13 cellular contexts compared by ENCODE assay signal in genomic region chr10:12699756-12700556, GRCh38.
DNase-seq lines count a peak whose midpoint lies in the region; ATAC-seq, FAIRE-seq and TF ChIP-seq lines count a peak whose summit lies in the region.
"Had no signal": no experiment of that assay in that cellular context is flagged by ENCODE, and none has a peak within 500 bp of the region (broad histone marks: within the 10 kb centered on the region; RNA-seq: fewer than 3 reads in every experiment).

No MANE protein-coding gene starts in this region.

- ATAC-seq in thoracic aorta (ENCODE audit: insufficient number of reproducible peaks, low FRiP score, low read depth) = no peak
- ATAC-seq: naive thymus-derived CD8-positive, alpha-beta T cell had no signal

- H4K91ac ChIP-seq in mesenchymal stem cell (ENCODE audit: low read length) = no peak overlapping the region

- no peak overlapping the region for H3K4me3 Mint-ChIP-seq in activated T-cell treated with anti-CD3 and anti-CD28 coated beads, Interleukin-2, amount 50 U/mL, for 24 hours
- H3K4me3 Mint-ChIP-seq in astrocyte (ENCODE audit: unreplicated experiment) = no peak overlapping the region
- H3K4me3 Mint-ChIP-seq: naive thymus-derived CD8-positive, alpha-beta T cell had no signal

- H4K8ac ChIP-seq in mesenchymal stem cell (ENCODE audit: low read length) = no peak overlapping the region

- H2BK12ac ChIP-seq in mesenchymal stem cell (ENCODE audit: low read length in 2 of 2) = no peak overlapping the region

- H3K4me1 ChIP-seq in astrocyte (ENCODE audit: insufficient read depth, low read length) (peaks cover 31% of the 10 kb centered on the region), mesenchymal stem cell (ENCODE audit: control insufficient read depth, insufficient read depth, low read depth, low read length) (peaks cover 20% of the 10 kb centered on the region), thoracic aorta (ENCODE audit: control insufficient read depth in 1 of 2, low read depth in 2 of 2) (peaks cover 9 to 34% of the 10 kb centered on the region in 2 donors)

- H3K27me3 ChIP-seq in astrocyte (ENCODE audit: insufficient read depth, low read length) (no peaks in the 10 kb centered on the region), mesenchymal stem cell (ENCODE audit: control insufficient read depth in 1 of 2, insufficient read depth in 1 of 2, low read length in 2 of 2) (no peaks in the 10 kb centered on the region), thoracic aorta (replicated peaks; ENCODE audit: insufficient read depth) (no peaks in the 10 kb centered on the region)

- DNase-seq in activated T-cell treated with anti-CD3 and anti-CD28 coated beads, Interleukin-2, amount 50 U/mL, for 24 hours = no peak
- DNase-seq in activated T-cell treated with anti-CD3 and anti-CD28 coated beads for 4 hours (no peak), astrocyte (ENCODE audit: low read depth) (no peak), mesenchymal stem cell (no peak), thoracic aorta (ENCODE audit: low spot score) (no peak), HuH-7 (ENCODE audit: low spot score) (no peak), DMS53 (lab: John Stamatoyannopoulos, UW) (no peak), NCI-H1105 (lab: John Stamatoyannopoulos, UW) (no peak)
- DNase-seq: kidney; naive thymus-derived CD8-positive, alpha-beta T cell; NCI-H187; NCI-H748 treated with DMSO at 0.1 percent for 48 hours; RPMI8226 had no signal

- H2BK15ac ChIP-seq in mesenchymal stem cell (ENCODE audit: low read depth, poor library complexity, severe bottlenecking) = no peak overlapping the region

- no peak overlapping the region for H3K18ac ChIP-seq in mesenchymal stem cell (ENCODE audit: low read depth in 1 of 2, low read length in 2 of 2)

- WGBS in mesenchymal stem cell = 89% methylated on average over 8 of the region's 9 CpGs

- H3K9ac ChIP-seq in astrocyte (ENCODE audit: low read length) (no peak overlapping the region), mesenchymal stem cell (ENCODE audit: low read length) (peak overlapping the region; percentile 75)

- H3K79me2 ChIP-seq in astrocyte (ENCODE audit: insufficient read depth, low read length) = no peaks in the 10 kb centered on the region

- TF ChIP-seq CTCF in astrocyte (IDR thresholded peaks at IDR 0.05; ENCODE audit: insufficient read depth, low read depth, low read length) (no peak), thoracic aorta (IDR thresholded peaks at IDR 0.05) (no peak)

- peak overlapping the region; percentile 94 for H2BK5ac ChIP-seq in mesenchymal stem cell (ENCODE audit: low read depth, low read length, poor library complexity, severe bottlenecking)

- no peaks in the 10 kb centered on the region for H3K9me3 Mint-ChIP-seq in activated T-cell treated with anti-CD3 and anti-CD28 coated beads, Interleukin-2, amount 50 U/mL, for 24 hours
- H3K9me3 Mint-ChIP-seq in astrocyte (ENCODE audit: unreplicated experiment) = peaks cover 2% of the 10 kb centered on the region
- H3K9me3 Mint-ChIP-seq: naive thymus-derived CD8-positive, alpha-beta T cell had no signal

- H3K23ac ChIP-seq in mesenchymal stem cell (ENCODE audit: low read length in 2 of 2) = no peak overlapping the region

- H3K9me3 ChIP-seq in astrocyte (ENCODE audit: insufficient read depth, low read depth, low read length) = no peaks in the 10 kb centered on the region
- H3K9me3 ChIP-seq in mesenchymal stem cell (ENCODE audit: control insufficient read depth, low read length) = no peaks in the 10 kb centered on the region
- no peaks in the 10 kb centered on the region for H3K9me3 ChIP-seq in thoracic aorta

- peaks cover 13% of the 10 kb centered on the region for H3K79me1 ChIP-seq in mesenchymal stem cell (replicated peaks; ENCODE audit: low read length, poor library complexity, severe bottlenecking)

- H3K4me1 Mint-ChIP-seq in activated T-cell treated with anti-CD3 and anti-CD28 coated beads, Interleukin-2, amount 50 U/mL, for 24 hours (ENCODE audit: low read depth) = peaks cover 45% of the 10 kb centered on the region
- H3K4me1 Mint-ChIP-seq in astrocyte (ENCODE audit: low read depth, unreplicated experiment) = peaks cover 55% of the 10 kb centered on the region

- peak overlapping the region; percentile 68 for H2AK5ac ChIP-seq in mesenchymal stem cell (ENCODE audit: low read length, severe bottlenecking)

- H3K27ac ChIP-seq in astrocyte (ENCODE audit: low read depth, low read length) = no peak overlapping the region
- peak overlapping the region; percentile 99 for H3K27ac ChIP-seq in mesenchymal stem cell (ENCODE audit: low read length, poor library complexity, severe bottlenecking)
- H3K27ac ChIP-seq in thoracic aorta = peak overlapping the region; percentile 21 to 69

- H2AFZ ChIP-seq in astrocyte (ENCODE audit: low read depth, low read length) = no peak overlapping the region
- H2AFZ ChIP-seq in mesenchymal stem cell (ENCODE audit: low read depth, low read length) = no peak overlapping the region

- no peaks in the 10 kb centered on the region for H4K20me1 ChIP-seq in astrocyte (ENCODE audit: insufficient read depth, low read length)

- no peak overlapping the region for H3K14ac ChIP-seq in mesenchymal stem cell (ENCODE audit: low read length in 2 of 2)

- no peak overlapping the region for H3K4me3 ChIP-seq in astrocyte (ENCODE audit: insufficient read depth, low read depth, low read length)
- no peak overlapping the region for H3K4me3 ChIP-seq in mesenchymal stem cell (ENCODE audit: insufficient read depth in 1 of 2, low read depth in 1 of 2, low read length in 2 of 2)
- H3K4me3 ChIP-seq in thoracic aorta = no peak overlapping the region

- no peaks in the 10 kb centered on the region for H3K36me3 Mint-ChIP-seq in activated T-cell treated with anti-CD3 and anti-CD28 coated beads, Interleukin-2, amount 50 U/mL, for 24 hours (ENCODE audit: low read depth)
- peaks cover 3% of the 10 kb centered on the region for H3K36me3 Mint-ChIP-seq in astrocyte (ENCODE audit: low read depth, unreplicated experiment)

- H3K27ac Mint-ChIP-seq in activated T-cell treated with anti-CD3 and anti-CD28 coated beads, Interleukin-2, amount 50 U/mL, for 24 hours = peak overlapping the region; percentile 85
- peak overlapping the region; percentile 6 for H3K27ac Mint-ChIP-seq in astrocyte (ENCODE audit: unreplicated experiment)

- no peaks in the 10 kb centered on the region for H3K27me3 Mint-ChIP-seq in activated T-cell treated with anti-CD3 and anti-CD28 coated beads, Interleukin-2, amount 50 U/mL, for 24 hours
- H3K27me3 Mint-ChIP-seq in astrocyte (ENCODE audit: low read depth, unreplicated experiment) = no peaks in the 10 kb centered on the region
- H3K27me3 Mint-ChIP-seq: naive thymus-derived CD8-positive, alpha-beta T cell had no signal

- FAIRE-seq in astrocyte (lab: Jason Lieb, UNC) = peak; percentile 9
- FAIRE-seq: kidney had no signal

- no peak overlapping the region for H2BK120ac ChIP-seq in mesenchymal stem cell (ENCODE audit: low read depth, low read length)

- no peak overlapping the region for H3K4ac ChIP-seq in mesenchymal stem cell (ENCODE audit: low read depth in 1 of 2, low read length in 2 of 2)

- H3K4me2 ChIP-seq in astrocyte (ENCODE audit: low read length) (no peak overlapping the region), mesenchymal stem cell (ENCODE audit: low read length, poor library complexity, severe bottlenecking) (no peak overlapping the region)

- H3K36me3 ChIP-seq in astrocyte (ENCODE audit: insufficient read depth, low read length) (no peaks in the 10 kb centered on the region), mesenchymal stem cell (ENCODE audit: control insufficient read depth in 1 of 2, insufficient read depth in 2 of 2, low read depth in 1 of 2, low read length in 2 of 2) (no peaks in the 10 kb centered on the region), thoracic aorta (no peaks in the 10 kb centered on the region)
